29 cellular contexts compared by ENCODE assay signal in the genomic region with DNA sequence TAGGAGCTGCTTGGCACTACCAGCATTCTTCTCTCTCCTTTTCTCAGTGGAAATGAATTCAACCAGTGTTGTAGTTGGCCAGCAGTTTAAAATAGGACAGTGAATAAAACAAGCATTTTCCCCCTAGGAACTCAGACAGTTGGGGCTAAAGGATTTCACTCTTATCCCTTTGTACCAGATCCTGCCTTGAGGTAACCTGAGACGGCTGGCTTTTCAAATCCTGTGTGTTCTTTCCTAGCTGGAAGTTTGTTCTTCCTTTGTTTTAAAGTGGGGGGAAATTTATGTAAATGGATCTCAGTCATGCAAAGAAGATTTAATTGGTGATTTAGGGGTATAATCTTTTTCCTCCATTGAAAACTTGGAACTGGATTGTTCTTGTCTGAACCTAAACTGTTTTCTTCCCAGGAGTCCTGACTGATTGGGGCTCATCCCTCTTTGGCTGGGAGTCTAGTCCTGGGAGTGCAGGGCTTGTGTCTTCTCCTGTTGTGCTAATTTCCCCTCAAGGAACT. TPM values are rescaled to one million over a fixed set of nuclear protein-coding genes. Genes with fewer than 3 reads are reported as not detected.
"Had no signal": no experiment of that assay in that cellular context is flagged by ENCODE, and none has a peak within 500 bp of the region (broad histone marks: within the 10 kb centered on the region; RNA-seq: fewer than 3 reads in every experiment).

No MANE protein-coding gene starts in this region.

- H3K4me2 ChIP-seq: PC-9 had no signal

- DNase-seq: activated B cell treated with CpG ODN at 0.5 μM for 24 hours; activated CD4-positive, alpha-beta memory T cell treated with anti-CD3 and anti-CD28 coated beads, Interleukin-2, amount 10 ng/mL, durations not matched to agents 7 days and 5 days; activated CD4-positive, alpha-beta T cell treated with anti-CD3 and anti-CD28 coated beads for 1 hour; activated CD4-positive, alpha-beta T cell treated with anti-CD3 and anti-CD28 coated beads, Interleukin-2, amount 10 ng/mL, durations not matched to agents 24 days and 14 days; activated CD8-positive, alpha-beta memory T cell treated with anti-CD3 and anti-CD28 coated beads, Interleukin-2, amount 50 U/mL, for 4 hours; activated gamma-delta T cell treated with Interleukin-2 at 50 U/mL for 16 hours; activated naive CD4-positive, alpha-beta T cell treated with anti-CD3 and anti-CD28 coated beads, Interleukin-2, amount 10 ng/mL, durations not matched to agents 7 days and 5 days; activated naive CD8-positive, alpha-beta T cell treated with anti-CD3 and anti-CD28 coated beads for 36 hours; activated T-cell treated with anti-CD3 and anti-CD28 coated beads, Interleukin-2, amount 50 U/mL, for 72 hours; cerebellar nuclear complex; KG1; NCI-H1048; NCI-H1417; NCI-H1930; NCI-H2107; NCI-H2171 treated with DMSO at 0.1 percent for 48 hours; NCI-H226; NCI-H526; PC-9; SHP77 treated with DMSO at 0.1 percent for 48 hours had no signal

- H3K27me3 Mint-ChIP-seq: activated CD4-positive, alpha-beta memory T cell treated with anti-CD3 and anti-CD28 coated beads, Interleukin-2, amount 10 ng/mL, durations not matched to agents 7 days and 5 days had no signal

- ATAC-seq: activated T-cell treated with anti-CD3 and anti-CD28 coated beads, Interleukin-2, amount 50 U/mL, for 72 hours had no signal

- H3K27ac ChIP-seq: PC-9 had no signal

- H3K36me3 Mint-ChIP-seq: activated naive CD4-positive, alpha-beta T cell treated with anti-CD3 and anti-CD28 coated beads, Interleukin-2, amount 10 ng/mL, durations not matched to agents 7 days and 5 days; activated naive CD8-positive, alpha-beta T cell treated with anti-CD3 and anti-CD28 coated beads for 36 hours had no signal

- H2AFZ ChIP-seq: PC-9 had no signal

- H3K27ac Mint-ChIP-seq: activated B cell treated with CpG ODN at 0.5 μM for 24 hours; activated CD4-positive, alpha-beta memory T cell treated with anti-CD3 and anti-CD28 coated beads, Interleukin-2, amount 10 ng/mL, durations not matched to agents 7 days and 5 days; activated CD4-positive, alpha-beta T cell treated with anti-CD3 and anti-CD28 coated beads, Interleukin-2, amount 10 ng/mL, durations not matched to agents 24 days and 14 days; activated naive CD4-positive, alpha-beta T cell treated with anti-CD3 and anti-CD28 coated beads, Interleukin-2, amount 10 ng/mL, durations not matched to agents 7 days and 5 days; activated naive CD8-positive, alpha-beta T cell treated with anti-CD3 and anti-CD28 coated beads for 36 hours; activated T-cell treated with anti-CD3 and anti-CD28 coated beads, Interleukin-2, amount 50 U/mL, for 72 hours; activated T-helper 2 cell treated with anti-CD3 and anti-CD28 coated beads, Interferon-gamma antibody, Interleukin-2, Interleukin-4, amounts not matched to agents 10 μg/mL and 5 μg/mL and 100 μg/mL, durations not matched to agents 14 hours and 24 hours and 36 hours; T-helper 1 cell treated with Interleukin-12 subunit alpha and Interleukin-12 subunit beta and Interleukin-4 antibody, amounts not matched to agents 30 μg/mL and 1 μg/mL, for 36 hours had no signal

- H3K4me1 Mint-ChIP-seq: activated B cell treated with CpG ODN at 0.5 μM for 24 hours; activated CD4-positive, alpha-beta memory T cell treated with anti-CD3 and anti-CD28 coated beads, Interleukin-2, amount 10 ng/mL, durations not matched to agents 7 days and 5 days; activated naive CD4-positive, alpha-beta T cell treated with anti-CD3 and anti-CD28 coated beads, Interleukin-2, amount 10 ng/mL, durations not matched to agents 7 days and 5 days had no signal

- H3K4me3 Mint-ChIP-seq: activated B cell treated with CpG ODN at 0.5 μM for 24 hours; activated CD4-positive, alpha-beta memory T cell treated with anti-CD3 and anti-CD28 coated beads, Interleukin-2, amount 10 ng/mL, durations not matched to agents 7 days and 5 days; activated CD4-positive, alpha-beta T cell treated with anti-CD3 and anti-CD28 coated beads, Interleukin-2, amount 10 ng/mL, durations not matched to agents 24 days and 14 days; activated naive CD4-positive, alpha-beta T cell treated with anti-CD3 and anti-CD28 coated beads, Interleukin-2, amount 10 ng/mL, durations not matched to agents 7 days and 5 days; activated naive CD8-positive, alpha-beta T cell treated with anti-CD3 and anti-CD28 coated beads for 36 hours; activated T-cell treated with anti-CD3 and anti-CD28 coated beads, Interleukin-2, amount 50 U/mL, for 72 hours; T-helper 1 cell treated with Interleukin-12 subunit alpha and Interleukin-12 subunit beta and Interleukin-4 antibody, amounts not matched to agents 30 μg/mL and 1 μg/mL, for 36 hours had no signal

- H3K4me3 ChIP-seq: PC-9 had no signal

- H3K9me3 Mint-ChIP-seq: activated B cell treated with CpG ODN at 0.5 μM for 24 hours; activated CD4-positive, alpha-beta memory T cell treated with anti-CD3 and anti-CD28 coated beads, Interleukin-2, amount 10 ng/mL, durations not matched to agents 7 days and 5 days; activated CD4-positive, alpha-beta T cell treated with anti-CD3 and anti-CD28 coated beads, Interleukin-2, amount 10 ng/mL, durations not matched to agents 24 days and 14 days; activated naive CD8-positive, alpha-beta T cell treated with anti-CD3 and anti-CD28 coated beads for 36 hours; activated T-helper 2 cell treated with anti-CD3 and anti-CD28 coated beads, Interferon-gamma antibody, Interleukin-2, Interleukin-4, amounts not matched to agents 10 μg/mL and 5 μg/mL and 100 μg/mL, durations not matched to agents 14 hours and 24 hours and 36 hours had no signal

RNA-seq across cellular contexts. Expression of a gene that starts 23.3 kb away (rescaled TPM):
- total RNA-seq: activated B cell treated with CpG ODN at 0.5 μM for 24 hours; activated CD4-positive, alpha-beta memory T cell treated with anti-CD3 and anti-CD28 coated beads, Interleukin-2, amount 10 ng/mL, durations not matched to agents 7 days and 5 days; activated CD4-positive, alpha-beta T cell treated with anti-CD3 and anti-CD28 coated beads, Interleukin-2, amount 10 ng/mL, durations not matched to agents 24 days and 14 days; activated CD8-positive, alpha-beta memory T cell treated with anti-CD3 and anti-CD28 coated beads for 36 hours; activated naive CD8-positive, alpha-beta T cell treated with anti-CD3 and anti-CD28 coated beads for 36 hours; activated T-cell treated with anti-CD3 and anti-CD28 coated beads, Interleukin-2, amount 50 U/mL, for 72 hours; activated T-helper 2 cell treated with anti-CD3 and anti-CD28 coated beads, Interferon-gamma antibody, Interleukin-2, Interleukin-4, amounts not matched to agents 10 μg/mL and 5 μg/mL and 100 μg/mL, durations not matched to agents 14 hours and 24 hours and 36 hours; cardiac septum; LHCN-M2; M059J; NCI-H460; PC-9; SK-MEL-5 had no signal
- polyA plus RNA-seq: adipose tissue had no signal
